ENCODE assay signal across 1 cellular context in genomic region chr9:127396253-127396807, GRCh38.
TF ChIP-seq lines count a peak whose summit lies in the region.

No MANE protein-coding gene starts in this region.

TF ChIP-seq in HEK293, 187 proteins besides CTCF, POLR2A, EP300 and RAD21 (continued from another document):
- TF ChIP-seq ZBTB17 (tag by site-specific recombination; IDR thresholded peaks at IDR 0.05) (peak; percentile 34; the same call in 1 of the 2 replicates), ZNF274 (IDR thresholded peaks at IDR 0.05; ENCODE audit: low read length) (no peak), ZNF274 (tag by site-specific recombination; IDR thresholded peaks at IDR 0.05; ENCODE audit: borderline replicate concordance) (no peak), ZFP3 (tag by site-specific recombination; IDR thresholded peaks at IDR 0.05; ENCODE audit: low read depth) (no peak), ZNF596 (tag by site-specific recombination; IDR thresholded peaks at IDR 0.05) (no peak), EGR2 (tag by site-specific recombination; IDR thresholded peaks at IDR 0.05; ENCODE audit: low read depth) (no peak), ZNF488 (tag by site-specific recombination; IDR thresholded peaks at IDR 0.05) (no peak), ZNF248 (tag by site-specific recombination; IDR thresholded peaks at IDR 0.05) (no peak), ZNF623 (tag by site-specific recombination; IDR thresholded peaks at IDR 0.05) (no peak), ZNF701 (tag by site-specific recombination; IDR thresholded peaks at IDR 0.05) (no peak), ZNF335 (tag by site-specific recombination; conservative IDR thresholded peaks at IDR 0.05) (peak; percentile 73), IKZF3 (tag by site-specific recombination; IDR thresholded peaks at IDR 0.05) (no peak), MZF1 (tag by site-specific recombination; IDR thresholded peaks at IDR 0.05; ENCODE audit: borderline replicate concordance) (no peak), ZNF776 (tag by site-specific recombination; IDR thresholded peaks at IDR 0.05; ENCODE audit: borderline replicate concordance) (no peak), ZFHX2 (tag by site-specific recombination; conservative IDR thresholded peaks at IDR 0.05) (0 out of 2 replicates have a peak, but pooled peaks have one; percentile 32)
